22 cellular contexts compared by ENCODE assay signal in genomic region chr14:76293221-76293620, GRCh38.
"Had no signal": no experiment of that assay in that cellular context is flagged by ENCODE, and none has a peak within 500 bp of the region (broad histone marks: within the 10 kb centered on the region; RNA-seq: fewer than 3 reads in every experiment).

No MANE protein-coding gene starts in this region.

- H3K27ac ChIP-seq: esophagus muscularis mucosa, foreskin keratinocyte, heart left ventricle, neutrophil, ovary, psoas muscle, tibial nerve had no signal

- ATAC-seq: activated CD4-positive, alpha-beta T cell treated with anti-CD3 and anti-CD28 coated beads for 36 hours; activated CD8-positive, alpha-beta T cell treated with anti-CD3 and anti-CD28 coated beads, Interleukin-2, amount 10 ng/mL, durations not matched to agents 7 days and 5 days; foreskin keratinocyte; heart left ventricle; left cardiac atrium; psoas muscle had no signal

- H3K4me3 Mint-ChIP-seq: activated CD4-positive, alpha-beta T cell treated with anti-CD3 and anti-CD28 coated beads for 36 hours; activated CD8-positive, alpha-beta T cell treated with anti-CD3 and anti-CD28 coated beads, Interleukin-2, amount 10 ng/mL, durations not matched to agents 7 days and 5 days; activated T-cell treated with anti-CD3 and anti-CD28 coated beads, Interleukin-2, amount 50 U/mL, for 24 hours; nephron progenitor cell; T-helper 2 cell treated with Interferon-gamma antibody and Interleukin-4, amounts not matched to agents 5 μg/mL and 100 μg/mL, for 36 hours had no signal

- H3K4me1 Mint-ChIP-seq: activated CD4-positive, alpha-beta T cell treated with anti-CD3 and anti-CD28 coated beads for 36 hours had no signal

- DNase-seq: activated CD4-positive, alpha-beta T cell treated with anti-CD3 and anti-CD28 coated beads for 36 hours; activated CD4-positive, CD25-positive, alpha-beta regulatory T cell; activated CD8-positive, alpha-beta T cell treated with anti-CD3 and anti-CD28 coated beads, Interleukin-2, amount 10 ng/mL, durations not matched to agents 7 days and 5 days; activated gamma-delta T cell treated with Interleukin-2 at 50 U/mL for 16 hours; activated naive CD4-positive, alpha-beta T cell treated with anti-CD3 and anti-CD28 coated beads, Interleukin-2, amount 50 U/mL, for 16 hours; activated T-cell treated with anti-CD3 and anti-CD28 coated beads, Interleukin-2, amount 50 U/mL, for 24 hours; amniotic stem cell; foreskin keratinocyte; heart left ventricle; left cardiac atrium; mammary epithelial cell; nephron progenitor cell; ovary; psoas muscle; stimulated activated CD4-positive, alpha-beta T cell treated with anti-CD3 and anti-CD28 coated beads, Interleukin-1b, Interleukin-23, amount 100 ng/mL, for 48 hours; stimulated activated naive CD4-positive, alpha-beta T cell; T-helper 1 cell had no signal

- H3K9me3 Mint-ChIP-seq: activated T-cell treated with anti-CD3 and anti-CD28 coated beads, Interleukin-2, amount 50 U/mL, for 24 hours; nephron progenitor cell; T-helper 2 cell treated with Interferon-gamma antibody and Interleukin-4, amounts not matched to agents 5 μg/mL and 100 μg/mL, for 36 hours had no signal

- H3K4me3 ChIP-seq: esophagus muscularis mucosa, heart left ventricle, ovary, psoas muscle, smooth muscle cell, tibial nerve had no signal

- H3K27ac Mint-ChIP-seq: activated CD4-positive, alpha-beta T cell treated with anti-CD3 and anti-CD28 coated beads for 36 hours; activated CD8-positive, alpha-beta T cell treated with anti-CD3 and anti-CD28 coated beads, Interleukin-2, amount 10 ng/mL, durations not matched to agents 7 days and 5 days; activated T-cell treated with anti-CD3 and anti-CD28 coated beads, Interleukin-2, amount 50 U/mL, for 24 hours; T-helper 2 cell treated with Interferon-gamma antibody and Interleukin-4, amounts not matched to agents 5 μg/mL and 100 μg/mL, for 36 hours had no signal
